ENCODE assay signal across 12 cellular contexts in the genomic region with DNA sequence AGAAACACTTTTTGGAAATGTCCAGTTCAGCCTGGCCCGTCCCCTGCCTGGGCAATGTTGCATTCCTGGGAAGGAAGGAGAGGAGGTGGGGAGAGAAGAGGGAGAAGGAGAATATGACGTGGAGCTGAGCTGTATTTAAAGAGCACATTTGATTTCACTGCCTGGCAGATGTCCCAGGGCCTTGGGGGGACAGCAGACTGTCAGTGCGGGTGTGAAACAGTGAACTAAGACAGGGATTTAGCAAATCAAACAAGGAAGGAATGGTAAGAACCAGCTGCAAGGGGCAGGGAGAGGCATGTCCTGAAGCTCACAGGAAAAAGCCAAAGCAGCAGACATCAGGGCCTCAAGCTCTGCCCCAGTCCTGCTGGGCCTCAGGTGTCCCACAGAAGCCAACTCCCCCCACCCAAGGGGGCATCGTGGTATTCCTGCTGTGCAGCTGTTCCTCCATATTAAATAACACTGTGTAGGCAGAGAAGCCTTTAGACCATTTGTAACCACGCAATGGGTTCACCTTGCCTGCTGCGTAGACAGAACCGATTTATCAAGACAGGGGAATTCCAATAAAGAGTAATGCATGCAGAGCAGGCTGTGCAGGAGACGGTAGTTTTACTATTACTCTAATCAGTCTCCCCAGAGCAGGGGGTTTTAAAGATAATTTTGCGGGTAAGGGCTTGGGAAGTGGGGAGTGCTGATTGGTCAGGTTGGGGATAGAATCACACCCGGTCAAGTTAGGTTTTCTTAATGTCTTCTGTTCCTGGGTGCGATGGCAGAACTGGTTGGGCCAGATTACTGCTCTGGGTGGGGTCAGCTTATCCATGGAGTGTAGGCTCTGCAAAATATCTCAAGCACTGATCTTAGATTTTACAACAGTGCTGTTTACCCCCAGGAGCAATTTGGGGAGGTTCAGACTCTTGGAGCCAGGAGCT. TPM values are rescaled to one million over a fixed set of nuclear protein-coding genes. Genes with fewer than 3 reads are reported as not detected.
DNase-seq lines count a peak whose midpoint lies in the region; ATAC-seq and TF ChIP-seq lines count a peak whose summit lies in the region.
"Had no signal": no experiment of that assay in that cellular context is flagged by ENCODE, and none has a peak within 500 bp of the region (broad histone marks: within the 10 kb centered on the region; RNA-seq: fewer than 3 reads in every experiment).

No MANE protein-coding gene starts in this region.

- DNase-seq in NCI-H1694 (lab: John Stamatoyannopoulos, UW) (peak; percentile 11), breast epithelium (ENCODE audit: low spot score in 2 of 2) (no peak), mucosa of descending colon (peak; percentile 66 to 78 (median 74)), amygdala (lab: John Stamatoyannopoulos, UW) (no peak), coronary artery (ENCODE audit: low spot score) (no peak)
- DNase-seq: activated CD8-positive, alpha-beta T cell treated with anti-CD3 and anti-CD28 coated beads, Interleukin-2, amount 10 ng/mL, durations not matched to agents 7 days and 5 days; NCI-H1105 had no signal

- intact Hi-C loops in breast epithelium (cut with DNase I; ENCODE audit: low total_unique reads) = no loop called here
- intact Hi-C loops in mucosa of descending colon (cut with DNase I, micrococcal nuclease) = no loop called here

- TF ChIP-seq CTCF in C4-2B (conservative IDR thresholded peaks at IDR 0.05) (no peak), breast epithelium (IDR thresholded peaks at IDR 0.05) (no peak), mucosa of descending colon (IDR thresholded peaks at IDR 0.05) (no peak), coronary artery (IDR thresholded peaks at IDR 0.05) (no peak)

- no peaks in the 10 kb centered on the region for H3K4me1 ChIP-seq in breast epithelium
- peaks cover 12% of the 10 kb centered on the region for H3K4me1 ChIP-seq in mucosa of descending colon (ENCODE audit: low read depth)
- H3K4me1 ChIP-seq: BLaER1 treated with 17β-estradiol and CSF1 and Interleukin-3, amounts not matched to agents 10 nM and 100 nM; SJSA1 had no signal

- H3K9me3 ChIP-seq in breast epithelium = no peaks in the 10 kb centered on the region
- H3K9me3 ChIP-seq in mucosa of descending colon = no peaks in the 10 kb centered on the region
- H3K9me3 ChIP-seq: SJSA1 had no signal

- no peaks in the 10 kb centered on the region for H3K36me3 ChIP-seq in breast epithelium
- H3K36me3 ChIP-seq in mucosa of descending colon (ENCODE audit: low read depth) = no peaks in the 10 kb centered on the region
- H3K36me3 ChIP-seq: BLaER1 treated with 17β-estradiol and CSF1 and Interleukin-3, amounts not matched to agents 10 nM and 100 nM; SJSA1 had no signal

- H3K4me3 ChIP-seq in breast epithelium = no peak overlapping the region
- H3K4me3 ChIP-seq in mucosa of descending colon = no peak overlapping the region
- H3K4me3 ChIP-seq in coronary artery = no peak overlapping the region
- H3K4me3 ChIP-seq: BLaER1 treated with 17β-estradiol and CSF1 and Interleukin-3, amounts not matched to agents 10 nM and 100 nM; SJSA1 had no signal

- peak overlapping the region; percentile 35 for H3K27ac ChIP-seq in C4-2B
- H3K27ac ChIP-seq in breast epithelium = peak overlapping the region; percentile 31 to 61
- H3K27ac ChIP-seq in coronary artery = no peak overlapping the region
- H3K27ac ChIP-seq: BLaER1 treated with 17β-estradiol and CSF1 and Interleukin-3, amounts not matched to agents 10 nM and 100 nM; SJSA1 had no signal

- TF ChIP-seq POLR2A in breast epithelium (IDR thresholded peaks at IDR 0.05) = no peak

- no peaks in the 10 kb centered on the region for H3K27me3 ChIP-seq in breast epithelium
- H3K27me3 ChIP-seq: BLaER1 treated with 17β-estradiol and CSF1 and Interleukin-3, amounts not matched to agents 10 nM and 100 nM; SJSA1 had no signal

- ATAC-seq in mucosa of descending colon (peak; percentile 81), HG02938 (IDR thresholded peaks at IDR 0.05; ENCODE audit: unreplicated experiment) (no peak), HG02798 (IDR thresholded peaks at IDR 0.05; ENCODE audit: poor library complexity, unreplicated experiment) (no peak)
- ATAC-seq: activated CD8-positive, alpha-beta T cell treated with anti-CD3 and anti-CD28 coated beads, Interleukin-2, amount 10 ng/mL, durations not matched to agents 7 days and 5 days had no signal

RNA-seq across cellular contexts. Expression of a gene that starts 18.3 kb away (rescaled TPM):
- total RNA-seq in breast epithelium (100 to 1,000 TPM in 1 of 3 donors, 10 to 100 TPM in 2; 41.6 to 498 (median 48.2) TPM), mucosa of descending colon (under 1 TPM in 2 of 3 donors, not detected in 1; 0.09 to 0.22 TPM)
- total RNA-seq: activated CD8-positive, alpha-beta T cell treated with anti-CD3 and anti-CD28 coated beads, Interleukin-2, amount 10 ng/mL, durations not matched to agents 7 days and 5 days; SJSA1 had no signal

Comparison
In these comparisons a context has a peak if more than half of its experiments do, and no peak if none do; other contexts are left out.
1. H3K27ac ChIP-seq: peak in C4-2B (single experiment) and breast epithelium (2 of 2); none in coronary artery (0 of 2).
2. DNase-seq: peak in NCI-H1694 (single experiment) and mucosa of descending colon (3 of 3); none in breast epithelium (0 of 2), amygdala (0 of 56) and coronary artery (single experiment).
3. RNA of a gene that starts 18.3 kb away (total RNA-seq): 41.6 to 498 TPM in breast epithelium; 0.09 to 0.22 TPM in mucosa of descending colon; every median in the first group is over 10 times any median in the second.